In genomic region chr3:52532838-52533622, GRCh38 we compare ENCODE assay signal across 9 cellular contexts. TPM values are rescaled to one million over a fixed set of nuclear protein-coding genes. Genes with fewer than 3 reads are reported as not detected.
DNase-seq lines count a peak whose midpoint lies in the region; ATAC-seq and TF ChIP-seq lines count a peak whose summit lies in the region.
"Had no signal": no experiment of that assay in that cellular context is flagged by ENCODE, and none has a peak within 500 bp of the region (broad histone marks: within the 10 kb centered on the region; RNA-seq: fewer than 3 reads in every experiment).

No MANE protein-coding gene starts in this region.

- DNase-seq in NCI-H146 (lab: John Stamatoyannopoulos, UW): peak; percentile 38
- no peak for DNase-seq in NCI-H146 treated with DMSO at 0.1 percent for 48 hours (lab: John Stamatoyannopoulos, UW; ENCODE audit: unreplicated experiment)
- DNase-seq in mammary epithelial cell: peak; percentile 16
- no peak for DNase-seq in kidney epithelial cell (ENCODE audit: low read depth)
- no peak for DNase-seq in stimulated activated naive B cell treated with anti-CD40 and anti-IgM and Interleukin-4, amounts not matched to agents 10 μg/mL and 1 μg/mL and 100 μg/mL, for 72 hours
- DNase-seq in globus pallidus (ENCODE audit: low spot score): no peak
- DNase-seq: DND-41 had no signal

- peaks cover 19 to 36% of the 10 kb centered on the region in 2 donors for H3K4me1 Mint-ChIP-seq in stimulated activated naive B cell treated with anti-CD40 and anti-IgM and Interleukin-4, amounts not matched to agents 10 μg/mL and 1 μg/mL and 100 μg/mL, for 72 hours

- H3K9me3 ChIP-seq in OCI-LY3 (ENCODE audit: insufficient read depth, low read length) (no peaks in the 10 kb centered on the region), mammary epithelial cell (replicated peaks; ENCODE audit: insufficient read depth, low read length) (no peaks in the 10 kb centered on the region)

- no peaks in the 10 kb centered on the region for H3K27me3 Mint-ChIP-seq in stimulated activated naive B cell treated with anti-CD40 and anti-IgM and Interleukin-4, amounts not matched to agents 10 μg/mL and 1 μg/mL and 100 μg/mL, for 72 hours

- no peaks in the 10 kb centered on the region for H3K9me3 Mint-ChIP-seq in stimulated activated naive B cell treated with anti-CD40 and anti-IgM and Interleukin-4, amounts not matched to agents 10 μg/mL and 1 μg/mL and 100 μg/mL, for 72 hours

- H3K36me3 ChIP-seq in OCI-LY3 (replicated peaks; ENCODE audit: low read depth, low read length) (peaks cover 9% of the 10 kb centered on the region), mammary epithelial cell (ENCODE audit: insufficient read depth, low read length) (no peaks in the 10 kb centered on the region), kidney epithelial cell (ENCODE audit: control insufficient read depth, insufficient read depth, low read length) (no peaks in the 10 kb centered on the region)

- H3K4me3 ChIP-seq in OCI-LY3 (ENCODE audit: low read length) (peak overlapping the region; percentile 90), mammary epithelial cell (replicated peaks in 1 of 3; ENCODE audit: insufficient read depth in 1 of 3, low read depth in 2 of 3, low read length in 3 of 3) (peak overlapping the region; percentile 44 to 71 (median 59)), kidney epithelial cell (ENCODE audit: low read depth, low read length) (peak overlapping the region; percentile 78)

- peak overlapping the region; percentile 86 for H3K9ac ChIP-seq in OCI-LY3 (ENCODE audit: low read length)
- H3K9ac ChIP-seq in mammary epithelial cell (ENCODE audit: insufficient read depth, low read length): peak overlapping the region; percentile 20

- H3K27ac ChIP-seq in OCI-LY3 (ENCODE audit: low read length) (peak overlapping the region; percentile 25; the same call in 1 of the 2 replicates), mammary epithelial cell (ENCODE audit: insufficient read depth, low read depth, low read length) (no peak overlapping the region)

- H3K79me2 ChIP-seq in OCI-LY3 (ENCODE audit: low read length) (peaks cover 50% of the 10 kb centered on the region), mammary epithelial cell (ENCODE audit: insufficient read depth, low read length) (peaks cover 34% of the 10 kb centered on the region)

- H3K4me3 Mint-ChIP-seq in stimulated activated naive B cell treated with anti-CD40 and anti-IgM and Interleukin-4, amounts not matched to agents 10 μg/mL and 1 μg/mL and 100 μg/mL, for 72 hours: peak overlapping the region; percentile 77 to 84

- H3K27me3 ChIP-seq in OCI-LY3 (ENCODE audit: low read depth, low read length): no peaks in the 10 kb centered on the region
- no peaks in the 10 kb centered on the region for H3K27me3 ChIP-seq in mammary epithelial cell (ENCODE audit: insufficient read depth, low read length)
- no peaks in the 10 kb centered on the region for H3K27me3 ChIP-seq in kidney epithelial cell (ENCODE audit: control insufficient read depth, insufficient read depth, low read length)

- ATAC-seq in stimulated activated naive B cell treated with anti-CD40 and anti-IgM and Interleukin-4, amounts not matched to agents 10 μg/mL and 1 μg/mL and 100 μg/mL, for 72 hours (replicated peaks): peak in 1 of 2 donors; percentile 4
- no peak for ATAC-seq in GM18907 (IDR thresholded peaks at IDR 0.05; ENCODE audit: unreplicated experiment)

- H3K4me1 ChIP-seq in OCI-LY3 (ENCODE audit: low read length) (peaks cover 28% of the 10 kb centered on the region), mammary epithelial cell (ENCODE audit: insufficient read depth, low read length) (peaks cover 25% of the 10 kb centered on the region)

- no TSS peak for BruUV-seq in mammary epithelial cell (replicated peaks; lab: Mats Ljungman, UMichigan)

- peak overlapping the region; percentile 84 for H3K27ac Mint-ChIP-seq in stimulated activated naive B cell treated with anti-CD40 and anti-IgM and Interleukin-4, amounts not matched to agents 10 μg/mL and 1 μg/mL and 100 μg/mL, for 72 hours

- H3K4me2 ChIP-seq in OCI-LY3 (ENCODE audit: low read length) (peak overlapping the region; percentile 83), mammary epithelial cell (ENCODE audit: insufficient read depth, low read depth, low read length) (peak overlapping the region; percentile 91)

- intact Hi-C loops in mammary epithelial cell (cut with micrococcal nuclease): no loop called here

- in situ Hi-C loops in mammary epithelial cell (cut with MboI; ENCODE audit: low sequenced_read_pairs in 2 of 2): no loop called here

- H4K20me1 ChIP-seq in OCI-LY3 (ENCODE audit: insufficient read depth, low read length): peaks cover 31% of the 10 kb centered on the region
- no peaks in the 10 kb centered on the region for H4K20me1 ChIP-seq in mammary epithelial cell (ENCODE audit: insufficient read depth, low read length)

- H2AFZ ChIP-seq in OCI-LY3 (ENCODE audit: low read depth, low read length) (0 out of 2 replicates have a peak overlapping the region, but pooled peaks have one; percentile 8), mammary epithelial cell (ENCODE audit: low read depth, low read length) (peak overlapping the region; percentile 70)

- CTCF ChIA-PET in mammary epithelial cell (lab: Charles Lee; ENCODE audit: low non-redundant PET): no interaction called here

- H3K36me3 Mint-ChIP-seq in stimulated activated naive B cell treated with anti-CD40 and anti-IgM and Interleukin-4, amounts not matched to agents 10 μg/mL and 1 μg/mL and 100 μg/mL, for 72 hours: peaks cover 10 to 12% of the 10 kb centered on the region in 2 donors

- no peak for TF ChIP-seq CTCF in OCI-LY3 (IDR thresholded peaks at IDR 0.05; ENCODE audit: low read depth, low read length)
- no peak for TF ChIP-seq CTCF in mammary epithelial cell (conservative IDR thresholded peaks at IDR 0.05 in 1 of 2, IDR thresholded peaks at IDR 0.05 in 1 of 2; ENCODE audit: extremely low read depth in 1 of 2, insufficient read depth in 1 of 2, low read depth in 1 of 2, low read length in 2 of 2)
- TF ChIP-seq CTCF in kidney epithelial cell (IDR thresholded peaks at IDR 0.05; ENCODE audit: insufficient read depth, low read length, poor library complexity, severe bottlenecking): no peak

- dilution Hi-C loops in mammary epithelial cell (cut with HindIII; ENCODE audit: low sequenced_read_pairs): no loop called here

- 20% methylated on average over 8 of the region's 78 CpGs for WGBS in mammary epithelial cell (ENCODE audit: low coverage, missing lambda C conversion rate)

RNA-seq across cellular contexts. Expression of gene NT5DC2, which starts 0.6 kb away (rescaled TPM):
- total RNA-seq in mammary epithelial cell: 10 to 100 TPM; 36.7 to 73.0 TPM
- polyA plus RNA-seq in mammary epithelial cell: 88.7 TPM
- 300 TPM for polyA minus RNA-seq in mammary epithelial cell
- 192 and 223 TPM in 2 replicates for total RNA-seq in kidney epithelial cell

RNA-seq across cellular contexts. Expression of gene UQCC5, which starts 3.4 kb away (rescaled TPM):
- total RNA-seq in mammary epithelial cell (10 to 100 TPM in 1 of 2 donors, 1 to 10 TPM in 1; 1.8 to 27.7 TPM), kidney epithelial cell (0.75 and 97.6 TPM in 2 replicates)
- polyA plus RNA-seq in mammary epithelial cell: 23.1 TPM
- polyA minus RNA-seq in mammary epithelial cell: 3.2 TPM

RNA-seq across cellular contexts. Expression of gene STAB1, which starts 37.9 kb away (rescaled TPM):
- total RNA-seq in mammary epithelial cell: under 1 TPM in 1 of 2 donors, not detected in 1; 0.17 TPM
- 0.02 TPM for polyA plus RNA-seq in mammary epithelial cell
- not detected for polyA minus RNA-seq in mammary epithelial cell
- 0.42 and 1.1 TPM in 2 replicates for total RNA-seq in kidney epithelial cell

Comparison
In these comparisons a context has a peak if more than half of its experiments do, and no peak if none do; other contexts are left out.
1. DNase-seq: peak in NCI-H146 (single experiment) and mammary epithelial cell (single experiment); none in NCI-H146 treated with DMSO at 0.1 percent for 48 hours (single experiment), kidney epithelial cell (single experiment), stimulated activated naive B cell treated with anti-CD40 and anti-IgM and Interleukin-4, amounts not matched to agents 10 μg/mL and 1 μg/mL and 100 μg/mL, for 72 hours (single experiment) and globus pallidus (single experiment).
2. Peak in every context shown above with its lines, with median percentiles within 50 percentile points of each other: H3K4me3 ChIP-seq.